Comparison of ENCODE assay signal across 8 cellular contexts in the genomic region with DNA sequence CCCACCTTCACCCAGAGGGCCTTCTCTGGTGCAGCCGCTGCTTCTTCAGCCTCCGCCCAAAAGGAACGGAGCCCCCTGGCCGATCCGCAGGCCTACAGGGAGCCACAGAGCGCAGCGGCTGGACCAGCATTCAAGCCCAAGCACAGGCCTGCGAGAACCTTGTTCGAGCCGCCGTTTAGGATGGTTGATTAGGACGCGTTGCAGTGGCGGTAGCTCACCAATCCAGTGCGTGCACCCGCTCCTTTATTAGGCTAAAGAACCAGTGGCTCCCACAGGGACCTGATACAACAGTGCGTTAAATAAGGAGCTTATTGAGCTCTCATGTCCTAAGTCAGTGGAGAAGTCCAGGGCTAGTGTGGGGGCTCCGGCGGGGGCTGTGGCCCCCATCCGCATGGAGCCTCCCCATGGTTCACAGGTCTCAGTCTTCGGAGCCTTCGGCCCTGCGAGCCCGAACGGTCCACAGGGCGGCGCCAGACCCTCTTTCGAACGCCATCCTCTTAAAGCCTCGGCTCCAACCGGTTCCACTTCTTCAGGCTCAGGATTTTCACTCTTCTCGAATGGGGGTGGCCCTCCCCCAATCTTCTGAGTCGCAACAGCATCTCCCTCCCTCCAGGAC. TPM values are rescaled to one million over a fixed set of nuclear protein-coding genes. Genes with fewer than 3 reads are reported as not detected.
A peak's percentile ranks its signal among the peaks of the same experiment; 100 is the strongest.
DNase-seq lines count a peak whose midpoint lies in the region; ATAC-seq, FAIRE-seq and TF ChIP-seq lines count a peak whose summit lies in the region.
"Not testable (repeated sequence)": the region's sequence is repeated elsewhere in the genome, so short reads cannot be mapped to it uniquely, and the experiment has no call there.

No MANE protein-coding gene starts in this region.

- H3K4me2 ChIP-seq in H9 (ENCODE audit: insufficient read depth, insufficient read length, low read length); GM12878 (ENCODE audit: control insufficient read depth, insufficient read depth); neural progenitor cell: not testable (repeated sequence)

- not testable (repeated sequence) for H3K4me3 Mint-ChIP-seq in H9, neural progenitor cell

- not testable (repeated sequence) for H3K27ac ChIP-seq in H9 (ENCODE audit: insufficient read length, low read depth, low read length); GM12878 (ENCODE audit: control insufficient read depth, insufficient read depth); neural progenitor cell

- BruUV-seq in GM12878 (replicated peaks; lab: Mats Ljungman, UMichigan), result not testable (repeated sequence)

- H3K79me2 ChIP-seq in H9 (ENCODE audit: insufficient read depth, low read length); GM12878 (ENCODE audit: control insufficient read depth, insufficient read depth, low read length); neural progenitor cell (ENCODE audit: low read depth): not testable (repeated sequence)

- H4K91ac ChIP-seq in H9 (ENCODE audit: insufficient read length, low read depth, low read length), result not testable (repeated sequence)

- POLR2A ChIA-PET in GM12878 (lab: Charles Lee), result not testable (repeated sequence)

- not testable (repeated sequence) for H3K36me3 ChIP-seq in GM12878 (ENCODE audit: control insufficient read depth in 2 of 2, insufficient read depth in 2 of 2, low read length in 1 of 2); kidney epithelial cell (ENCODE audit: control insufficient read depth, insufficient read depth, low read length); neural progenitor cell

- TF ChIP-seq EP300 in GM12878 (IDR thresholded peaks at IDR 0.05; ENCODE audit: borderline replicate concordance in 1 of 2, control insufficient read depth in 1 of 2, low read depth in 2 of 2, low read length in 2 of 2), result not testable (repeated sequence)

- CTCF ChIA-PET in GM12878 (lab: Yijun Ruan, JAX), result not testable (repeated sequence)

- not testable (repeated sequence) for H3K23ac ChIP-seq in H9 (ENCODE audit: insufficient read length, low read depth, low read length)

- ATAC-seq in GM12878, result peak; percentile 75
- peak; percentile 49 for ATAC-seq in stimulated activated naive CD8-positive, alpha-beta T cell treated with anti-CD3 and anti-CD28 coated beads, Interleukin-15, Interleukin-2, amounts not matched to agents 100 U/mL and 50 U/mL, for 24 hours

- H2BK20ac ChIP-seq in H9 (ENCODE audit: low read depth, low read length, poor library complexity, severe bottlenecking), result not testable (repeated sequence)

- not testable (repeated sequence) for H3K27me3 ChIP-seq in H9 (ENCODE audit: insufficient read depth, low read length); GM12878 (replicated peaks in 1 of 2; ENCODE audit: control insufficient read depth in 2 of 2, insufficient read depth in 2 of 2, low read length in 1 of 2); kidney epithelial cell (ENCODE audit: control insufficient read depth, insufficient read depth, low read length); neural progenitor cell

- not testable (repeated sequence) for H3K9me3 Mint-ChIP-seq in H9, neural progenitor cell

- H2BK5ac ChIP-seq in H9 (ENCODE audit: insufficient read length, low read length), result not testable (repeated sequence)

- H3F3A ChIP-seq in neural progenitor cell (ENCODE audit: low read depth), result not testable (repeated sequence)

- H3K14ac ChIP-seq in H9 (ENCODE audit: insufficient read depth, low read length), result not testable (repeated sequence)

- H2BK120ac ChIP-seq in H9 (ENCODE audit: low read depth, low read length, poor library complexity, severe bottlenecking), result not testable (repeated sequence)

- H3K56ac ChIP-seq in H9 (ENCODE audit: insufficient read length, low read depth, low read length), result not testable (repeated sequence)

- not testable (repeated sequence) for FAIRE-seq in GM12878 (lab: Jason Lieb, UNC)

- H4K20me1 ChIP-seq in H9 (ENCODE audit: control insufficient read depth, insufficient read depth, insufficient read length); GM12878 (ENCODE audit: control insufficient read depth, insufficient read depth); neural progenitor cell (ENCODE audit: low read depth): not testable (repeated sequence)

- H2AK5ac ChIP-seq in H9 (ENCODE audit: insufficient read length, low read length), result not testable (repeated sequence)

- H3K27ac Mint-ChIP-seq in H9, neural progenitor cell: not testable (repeated sequence)

- H2BK12ac ChIP-seq in H9 (ENCODE audit: insufficient read length, low read depth, low read length), result not testable (repeated sequence)

- SMC1A ChIA-PET in GM12878 (lab: Charles Lee; ENCODE audit: uncharacterized antibody, unreplicated experiment), result not testable (repeated sequence)

- not testable (repeated sequence) for H3K36me3 Mint-ChIP-seq in H9 (ENCODE audit: insufficient read depth in 1 of 3, low read depth in 3 of 3); neural progenitor cell

- H4K8ac ChIP-seq in H9 (replicated peaks; ENCODE audit: insufficient read length, low read depth, low read length), result not testable (repeated sequence)

- not testable (repeated sequence) for H3K18ac ChIP-seq in H9 (ENCODE audit: insufficient read length, low read depth, low read length)

- H3K27me3 Mint-ChIP-seq in H9 (ENCODE audit: low read depth); neural progenitor cell (ENCODE audit: insufficient read depth, low read depth): not testable (repeated sequence)

- H3K23me2 ChIP-seq in H9 (ENCODE audit: insufficient read length, low read depth, low read length, poor library complexity, severe bottlenecking), result not testable (repeated sequence)

- not testable (repeated sequence) for H2BK15ac ChIP-seq in H9 (ENCODE audit: low read depth, low read length)

- H4K5ac ChIP-seq in H9 (ENCODE audit: insufficient read length, low read depth, low read length), result not testable (repeated sequence)

- not testable (repeated sequence) for H3K9ac ChIP-seq in H9 (ENCODE audit: extremely low read depth, insufficient read length, low read length); GM12878 (ENCODE audit: control insufficient read depth, insufficient read depth, low read length); neural progenitor cell

- in situ Hi-C loops in GM12878 (cut with MboI), result not testable (repeated sequence)

- H3K79me1 ChIP-seq in H9 (ENCODE audit: insufficient read depth, low read depth, low read length, poor library complexity, severe bottlenecking), result not testable (repeated sequence)

- H3T11ph ChIP-seq in H9 (ENCODE audit: low read length), result not testable (repeated sequence)

- not testable (repeated sequence) for H3K9me3 ChIP-seq in H9 (ENCODE audit: control insufficient read depth, low read depth, low read length); GM12878 (replicated peaks; ENCODE audit: control insufficient read depth, insufficient read depth, low read length); neural progenitor cell (ENCODE audit: low read depth)

- TF ChIP-seq POLR2A in GM12878 (IDR thresholded peaks at IDR 0.05; ENCODE audit: low read depth, low read length), result not testable (repeated sequence)

- not testable (repeated sequence) for H3K4me3 ChIP-seq in AG09309 (ENCODE audit: control insufficient read depth, low read depth, low read length); GM12878; epithelial cell of proximal tubule (ENCODE audit: low read depth, low read length); kidney epithelial cell (ENCODE audit: low read depth, low read length); neural progenitor cell

- H3K4me1 ChIP-seq in H9 (ENCODE audit: insufficient read depth, low read length); GM12878 (ENCODE audit: control insufficient read depth, insufficient read depth, low read length); neural progenitor cell: not testable (repeated sequence)

- not testable (repeated sequence) for TF ChIP-seq RAD21 in GM12878 (IDR thresholded peaks at IDR 0.05; ENCODE audit: insufficient read depth, low read depth, low read length)

- TF ChIP-seq CTCF in AG09309 (IDR thresholded peaks at IDR 0.05; ENCODE audit: control insufficient read depth, insufficient read depth, low read depth, low read length, missing control alignments) (peak; percentile 23), H9 (conservative IDR thresholded peaks at IDR 0.05) (peak; percentile 52), epithelial cell of proximal tubule (conservative IDR thresholded peaks at IDR 0.05; ENCODE audit: low read depth, low read length) (peak; percentile 40), kidney epithelial cell (IDR thresholded peaks at IDR 0.05; ENCODE audit: insufficient read depth, low read length, poor library complexity, severe bottlenecking) (peak; percentile 33), neural progenitor cell (IDR thresholded peaks at IDR 0.05) (peak; percentile 37)
- not testable (repeated sequence) for TF ChIP-seq CTCF in GM12878 (IDR thresholded peaks at IDR 0.05 in 2 of 3, conservative IDR thresholded peaks at IDR 0.05 in 1 of 3; ENCODE audit: control insufficient read depth in 2 of 3, extremely low read depth in 1 of 3, insufficient read depth in 1 of 3, low read depth in 3 of 3, low read length in 3 of 3)

- H2AFZ ChIP-seq in H9 (ENCODE audit: low read length); GM12878 (ENCODE audit: control insufficient read depth, low read depth, low read length); neural progenitor cell (replicated peaks): not testable (repeated sequence)

- WGBS in H9 (ENCODE audit: extremely low coverage, insufficient read length, low lambda C conversion rate), result no CpG with 5 or more reads among the region's 33 CpGs
- 65% methylated on average over 29 of the region's 33 CpGs for WGBS in GM12878 (ENCODE audit: insufficient coverage, insufficient replicate concordance, low lambda C conversion rate, missing lambda C conversion rate)

- peaks cover 2 to 10% of the 10 kb centered on the region in 2 experiments; a peak in 2 of 4 replicates for H3K4me1 Mint-ChIP-seq in H9
- H3K4me1 Mint-ChIP-seq in neural progenitor cell, result not testable (repeated sequence)

- RAD21 ChIA-PET in GM12878 (lab: Charles Lee; ENCODE audit: unreplicated experiment), result not testable (repeated sequence)

- intact Hi-C loops in GM12878 (cut with micrococcal nuclease; ENCODE audit: unreplicated experiment), result not testable (repeated sequence)

- not testable (repeated sequence) for DNase-seq in AG09309 (ENCODE audit: low read depth); GM12878 (ENCODE audit: low read depth, low spot score); epithelial cell of proximal tubule (ENCODE audit: low read depth); kidney epithelial cell (ENCODE audit: low read depth); neural progenitor cell (ENCODE audit: low spot score)
- peak; percentile 38 for DNase-seq in H9
- DNase-seq in activated CD4-positive, alpha-beta T cell treated with anti-CD3 and anti-CD28 coated beads for 48 hours, result peak; percentile 28
- peak; percentile 13 for DNase-seq in stimulated activated naive CD8-positive, alpha-beta T cell treated with anti-CD3 and anti-CD28 coated beads, Interleukin-15, Interleukin-2, amounts not matched to agents 100 U/mL and 50 U/mL, for 24 hours

- not testable (repeated sequence) for H3K4ac ChIP-seq in H9 (ENCODE audit: low read depth, low read length)

RNA-seq across cellular contexts. Expression of a gene that starts 10.7 kb away (rescaled TPM):
- total RNA-seq in H9 (2021) (16.5 and 20.7 TPM in 2 replicates), GM12878 (2014; rRNA removed) (7.0 and 8.5 TPM in 2 replicates), GM12878 (2014; rRNA removed; fragmentation: Illumina TruSeq; extraction: Trizol) (6.7 and 8.0 TPM in 2 replicates), GM12878 (2021) (24.6 and 27.8 TPM in 2 replicates), epithelial cell of proximal tubule (14.8 and 15.9 TPM in 2 replicates), kidney epithelial cell (33.8 and 42.6 TPM in 2 replicates), neural progenitor cell (ENCODE audit: low replicate concordance) (6.2 and 7.0 TPM in 2 replicates)
- total RNA-seq in GM12878 (2013; cell fraction: nucleolus; rRNA removed), result 41.5 and 42.8 TPM in 2 replicates
- polyA plus RNA-seq in GM12878 (2011; ENCODE audit: low read depth), result 8.4 TPM
- polyA plus RNA-seq in GM12878 (2011; rRNA removed) (6.3 and 10.8 TPM in 2 replicates), GM12878 (2014; fragmentation: Illumina TruSeq; extraction: Trizol) (4.6 and 9.0 TPM in 2 replicates), GM12878 (2014; fragmentation: Nextera tagmentation; extraction: Ambion mirVana) (under 1 TPM; 0.21 to 0.40 TPM), GM12878 (2014; rRNA removed) (9.8 and 12.2 TPM in 2 replicates), GM12878 (2016; fragmentation: Nextera tagmentation; extraction: Ambion mirVana) (10 to 100 TPM; 11.0 to 11.1 TPM)
- 11.9 and 16.0 TPM in 2 replicates for polyA plus RNA-seq in GM12878 (2011; cell fraction: cytosol; rRNA removed)
- 25.3 and 40.0 TPM in 2 replicates for polyA plus RNA-seq in GM12878 (2011; cell fraction: nucleus; rRNA removed)
- 9.6 and 15.2 TPM in 2 replicates for polyA plus RNA-seq in GM12878 (2012)
- polyA minus RNA-seq in GM12878 (2011; rRNA and poly(A)+ RNA removed), result 41.1 and 73.0 TPM in 2 replicates
- 9.4 and 23.0 TPM in 2 replicates for polyA minus RNA-seq in GM12878 (2011; cell fraction: cytosol; rRNA and poly(A)+ RNA removed)
- polyA minus RNA-seq in GM12878 (2011; cell fraction: nucleus; rRNA and poly(A)+ RNA removed), result 10.8 and 22.5 TPM in 2 replicates
